14 cellular contexts compared by ENCODE assay signal in the genomic region with DNA sequence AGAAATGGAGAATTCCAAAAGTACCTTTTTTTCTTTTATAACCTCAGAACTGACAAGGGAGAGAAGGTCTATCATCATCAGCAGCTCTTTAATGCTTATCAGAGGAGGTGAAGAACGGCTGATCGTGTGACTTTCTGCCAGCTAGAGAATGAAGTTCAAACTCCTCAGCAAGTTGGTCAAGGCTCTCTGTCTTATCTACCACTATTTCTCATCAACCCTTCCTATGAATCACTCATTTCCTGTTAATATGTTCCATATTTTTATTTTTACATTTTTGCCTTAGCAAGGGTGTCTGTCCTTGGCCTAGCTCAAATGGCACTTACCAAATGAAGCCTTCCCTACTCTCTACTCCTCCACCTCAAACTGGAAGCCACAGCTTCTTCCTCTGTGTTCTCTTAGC.
A peak's percentile ranks its signal among the peaks of the same experiment; 100 is the strongest.
DNase-seq lines count a peak whose midpoint lies in the region; ATAC-seq and TF ChIP-seq lines count a peak whose summit lies in the region.
"Had no signal": no experiment of that assay in that cellular context is flagged by ENCODE, and none has a peak within 500 bp of the region (broad histone marks: within the 10 kb centered on the region; RNA-seq: fewer than 3 reads in every experiment).

No MANE protein-coding gene starts in this region.

- peaks cover 0 to 15% of the 10 kb centered on the region in 2 donors for H3K36me3 Mint-ChIP-seq in activated T-cell treated with anti-CD3 and anti-CD28 coated beads, Interleukin-2, amount 50 U/mL, for 72 hours (ENCODE audit: insufficient read depth in 2 of 2)
- H3K36me3 Mint-ChIP-seq in T-helper 17 cell (ENCODE audit: low read depth) (no peaks in the 10 kb centered on the region), glutamatergic neuron (ENCODE audit: unreplicated experiment) (peaks cover 12% of the 10 kb centered on the region)

- H3F3A ChIP-seq in GM23248 (ENCODE audit: insufficient read depth) = peaks cover 85% of the 10 kb centered on the region

- intact Hi-C loops in mucosa of descending colon (cut with DNase I, micrococcal nuclease) = no loop called here

- no peak for TF ChIP-seq CTCF in WI38 (IDR thresholded peaks at IDR 0.05; ENCODE audit: low read depth, low read length)
- TF ChIP-seq CTCF in mucosa of descending colon (IDR thresholded peaks at IDR 0.05) = no peak
- no peak for TF ChIP-seq CTCF in glutamatergic neuron (IDR thresholded peaks at IDR 0.05; ENCODE audit: partially characterized antibody, unreplicated experiment)

- DNase-seq in GM23248 (peak; percentile 71), iris pigment epithelial cell (ENCODE audit: low read depth) (peak; percentile 83), stromal cell of bone marrow (ENCODE audit: low read depth) (peak; percentile 17), mucosa of descending colon (no peak), T-helper 17 cell (no peak), glutamatergic neuron (no peak)
- no peak for DNase-seq in activated T-cell treated with anti-CD3 and anti-CD28 coated beads, Interleukin-2, amount 50 U/mL, for 72 hours
- DNase-seq: activated T-cell treated with anti-CD3 and anti-CD28 coated beads, Interleukin-2, amount 50 U/mL, for 4 hours; DND-41; NCI-H526 treated with DMSO at 0.1 percent for 48 hours had no signal

- no peaks in the 10 kb centered on the region for H4K20me1 ChIP-seq in GM23248 (ENCODE audit: insufficient read depth)

- H3K4me1 Mint-ChIP-seq in activated T-cell treated with anti-CD3 and anti-CD28 coated beads, Interleukin-2, amount 50 U/mL, for 72 hours (ENCODE audit: low read depth) = no peaks in the 10 kb centered on the region
- H3K4me1 Mint-ChIP-seq in T-helper 17 cell = peaks cover 3% of the 10 kb centered on the region
- no peaks in the 10 kb centered on the region for H3K4me1 Mint-ChIP-seq in glutamatergic neuron (ENCODE audit: low read depth, unreplicated experiment)

- ATAC-seq in activated T-cell treated with anti-CD3 and anti-CD28 coated beads, Interleukin-2, amount 50 U/mL, for 72 hours (replicated peaks in 1 of 2) = no peak
- no peak for ATAC-seq in mucosa of descending colon
- ATAC-seq in T-helper 17 cell = no peak
- ATAC-seq: activated T-cell treated with anti-CD3 and anti-CD28 coated beads, Interleukin-2, amount 50 U/mL, for 4 hours had no signal

- H3K4me2 ChIP-seq in GM23248 (ENCODE audit: unreplicated experiment) = peak overlapping the region; percentile 77

- peaks cover 0 to 1% of the 10 kb centered on the region in 2 donors for H3K9me3 Mint-ChIP-seq in activated T-cell treated with anti-CD3 and anti-CD28 coated beads, Interleukin-2, amount 50 U/mL, for 72 hours
- H3K9me3 Mint-ChIP-seq in glutamatergic neuron (ENCODE audit: unreplicated experiment) = no peaks in the 10 kb centered on the region

- H3K9me3 ChIP-seq in GM23248 (ENCODE audit: low read depth) = no peaks in the 10 kb centered on the region
- peaks cover 9% of the 10 kb centered on the region for H3K9me3 ChIP-seq in mucosa of descending colon
- no peaks in the 10 kb centered on the region for H3K9me3 ChIP-seq in T-helper 17 cell (ENCODE audit: control insufficient read depth, low read length, poor library complexity, severe bottlenecking)
- H3K9me3 ChIP-seq: prostate gland had no signal

- H3K27ac ChIP-seq in GM23248 = peak overlapping the region; percentile 95
- H3K27ac ChIP-seq: prostate gland had no signal

- H3K27ac Mint-ChIP-seq in activated T-cell treated with anti-CD3 and anti-CD28 coated beads, Interleukin-2, amount 50 U/mL, for 72 hours = no peak overlapping the region
- no peak overlapping the region for H3K27ac Mint-ChIP-seq in T-helper 17 cell
- H3K27ac Mint-ChIP-seq in glutamatergic neuron (ENCODE audit: unreplicated experiment) = no peak overlapping the region
- H3K27ac Mint-ChIP-seq: dendritic cell treated with granulocyte-macrophage colony-stimulating factor and Interleukin-4, amounts not matched to agents 40 ng/mL and 50 ng/mL, for 4 days had no signal

- no peaks in the 10 kb centered on the region for H3K9me2 ChIP-seq in GM23248 (ENCODE audit: insufficient read depth)

- H3K4me3 Mint-ChIP-seq in activated T-cell treated with anti-CD3 and anti-CD28 coated beads, Interleukin-2, amount 50 U/mL, for 72 hours = no peak overlapping the region
- H3K4me3 Mint-ChIP-seq in T-helper 17 cell (no peak overlapping the region), glutamatergic neuron (ENCODE audit: unreplicated experiment) (no peak overlapping the region)
- H3K4me3 Mint-ChIP-seq: activated T-cell treated with anti-CD3 and anti-CD28 coated beads, Interleukin-2, amount 50 U/mL, for 4 hours; dendritic cell treated with granulocyte-macrophage colony-stimulating factor and Interleukin-4, amounts not matched to agents 40 ng/mL and 50 ng/mL, for 4 days had no signal

- H3K36me3 ChIP-seq in GM23248 (ENCODE audit: low read depth) (peaks cover 21% of the 10 kb centered on the region; the same call in 1 of the 2 replicates), mucosa of descending colon (ENCODE audit: low read depth) (no peaks in the 10 kb centered on the region)
- H3K36me3 ChIP-seq: prostate gland had no signal

- peaks cover 56% of the 10 kb centered on the region for H3K4me1 ChIP-seq in GM23248 (ENCODE audit: insufficient read depth)
- H3K4me1 ChIP-seq in mucosa of descending colon (ENCODE audit: low read depth) = no peaks in the 10 kb centered on the region
- H3K4me1 ChIP-seq: prostate gland had no signal

- 61 to 70% methylated on average over 2 of the region's 2 CpGs for WGBS in GM23248 (ENCODE audit: low coverage in 1 of 2, low lambda C conversion rate in 2 of 2, missing lambda C conversion rate in 2 of 2), 2 experiments

- no peak overlapping the region for H2AFZ ChIP-seq in GM23248

- H3K4me3 ChIP-seq in GM23248 (peak overlapping the region; percentile 48), WI38 (ENCODE audit: low read depth, low read length) (peak overlapping the region; percentile 23), mucosa of descending colon (no peak overlapping the region)
- H3K4me3 ChIP-seq: MG63, prostate gland had no signal

- H3K79me2 ChIP-seq in GM23248 (ENCODE audit: insufficient read depth) = peaks cover 26% of the 10 kb centered on the region

- H3K27me3 Mint-ChIP-seq in activated T-cell treated with anti-CD3 and anti-CD28 coated beads, Interleukin-2, amount 50 U/mL, for 72 hours (ENCODE audit: low read depth) = no peaks in the 10 kb centered on the region
- H3K27me3 Mint-ChIP-seq in T-helper 17 cell = no peaks in the 10 kb centered on the region
- H3K27me3 Mint-ChIP-seq in glutamatergic neuron (ENCODE audit: unreplicated experiment) = no peaks in the 10 kb centered on the region
- H3K27me3 Mint-ChIP-seq: dendritic cell treated with granulocyte-macrophage colony-stimulating factor and Interleukin-4, amounts not matched to agents 40 ng/mL and 50 ng/mL, for 4 days had no signal

- in situ Hi-C loops in GM23248 (cut with MboI) = no loop called here

- peak overlapping the region; percentile 60 for H3K9ac ChIP-seq in GM23248

- H3K27me3 ChIP-seq in GM23248 (replicated peaks; ENCODE audit: insufficient read depth) = no peaks in the 10 kb centered on the region
- H3K27me3 ChIP-seq: MG63 had no signal

Comparison
In these comparisons a context has a peak if more than half of its experiments do, and no peak if none do; other contexts are left out.
1. DNase-seq: peak in GM23248 (single experiment), iris pigment epithelial cell (single experiment) and stromal cell of bone marrow (single experiment); none in activated T-cell treated with anti-CD3 and anti-CD28 coated beads, Interleukin-2, amount 50 U/mL, for 72 hours (0 of 2), mucosa of descending colon (0 of 3), T-helper 17 cell (0 of 3) and glutamatergic neuron (single experiment).